Comparison of ENCODE assay signal across 18 cellular contexts in the genomic region with DNA sequence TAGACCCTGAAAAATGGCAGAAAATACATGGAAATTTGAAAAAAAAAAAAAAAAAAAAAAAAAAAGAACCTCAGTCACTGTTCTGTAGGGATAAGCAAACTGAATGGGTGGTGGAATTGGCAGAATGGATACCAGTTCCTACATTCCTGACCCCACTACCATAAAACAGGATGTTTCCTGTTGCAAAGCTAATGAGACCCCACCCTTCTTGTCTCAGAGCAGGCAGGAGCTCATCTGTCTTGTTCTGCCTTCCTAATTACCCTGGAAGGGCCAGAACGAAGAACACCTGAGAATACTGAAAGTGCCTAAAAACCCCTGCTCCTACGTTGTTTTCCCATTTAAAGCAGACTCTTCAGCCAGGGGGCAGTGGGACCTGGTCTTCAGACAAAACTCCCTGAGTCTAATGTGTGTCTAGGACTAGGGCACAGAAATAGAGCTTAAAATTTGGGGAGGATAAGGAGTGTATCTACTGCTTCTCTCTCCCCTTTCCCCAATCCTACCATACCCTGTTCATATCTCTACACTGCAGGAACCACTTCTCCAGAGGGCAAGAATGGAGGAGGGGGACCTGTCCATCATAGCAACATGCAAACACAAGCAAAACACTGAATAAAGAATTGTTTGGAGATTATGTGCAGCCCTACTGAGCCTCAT. TPM values are rescaled to one million over a fixed set of nuclear protein-coding genes. Genes with fewer than 3 reads are reported as not detected.
DNase-seq lines count a peak whose midpoint lies in the region; ATAC-seq and TF ChIP-seq lines count a peak whose summit lies in the region.
"Had no signal": no experiment of that assay in that cellular context is flagged by ENCODE, and none has a peak within 500 bp of the region (broad histone marks: within the 10 kb centered on the region; RNA-seq: fewer than 3 reads in every experiment).

No MANE protein-coding gene starts in this region.

- CTCF ChIA-PET in activated CD8-positive, alpha-beta T cell treated with anti-CD3 and anti-CD28 coated beads, Interleukin-2, amount 10 ng/mL, durations not matched to agents 7 days and 5 days (lab: Charles Lee), result interaction anchor here (1.5 to 6.4 kb wide), 3 partner anchors 9 to 55 kb away, joined by 3 to 77 read pairs (median 4); partner anchors contain the start of genes CDC42SE1 and MLLT11

- H3K4me3 Mint-ChIP-seq in activated CD8-positive, alpha-beta T cell treated with anti-CD3 and anti-CD28 coated beads, Interleukin-2, amount 10 ng/mL, durations not matched to agents 7 days and 5 days, result no peak overlapping the region
- H3K4me3 Mint-ChIP-seq in mesothelial cell of epicardium, result no peak overlapping the region
- H3K4me3 Mint-ChIP-seq: CD14-positive monocyte had no signal

- TF ChIP-seq POLR2A in GM18505 (IDR thresholded peaks at IDR 0.05; ENCODE audit: borderline replicate concordance, extremely low read depth, insufficient read depth, insufficient read length), result peak; percentile 13

- no peak for ATAC-seq in GM18505 (IDR thresholded peaks at IDR 0.05; ENCODE audit: unreplicated experiment)
- ATAC-seq in activated CD8-positive, alpha-beta T cell treated with anti-CD3 and anti-CD28 coated beads, Interleukin-2, amount 10 ng/mL, durations not matched to agents 7 days and 5 days, result no peak
- no peak for ATAC-seq in HG02981 (IDR thresholded peaks at IDR 0.05; ENCODE audit: unreplicated experiment)

- H3K27me3 Mint-ChIP-seq in activated CD8-positive, alpha-beta T cell treated with anti-CD3 and anti-CD28 coated beads, Interleukin-2, amount 10 ng/mL, durations not matched to agents 7 days and 5 days (ENCODE audit: low read depth), result no peaks in the 10 kb centered on the region
- no peaks in the 10 kb centered on the region for H3K27me3 Mint-ChIP-seq in mesothelial cell of epicardium (ENCODE audit: low read depth)

- DNase-seq in DMS53 (lab: John Stamatoyannopoulos, UW), result peak; percentile 15
- no peak for DNase-seq in DMS53 treated with DMSO at 0.1 percent for 48 hours (lab: John Stamatoyannopoulos, UW; ENCODE audit: unreplicated experiment)
- DNase-seq in activated CD8-positive, alpha-beta T cell treated with anti-CD3 and anti-CD28 coated beads, Interleukin-2, amount 10 ng/mL, durations not matched to agents 7 days and 5 days, result no peak
- DNase-seq in mesothelial cell of epicardium (ENCODE audit: low spot score in 2 of 2, unreplicated experiment in 2 of 2), result no peak
- no peak for DNase-seq in cerebellum (ENCODE audit: low spot score)
- no peak for DNase-seq in H4 (ENCODE audit: low spot score)
- DNase-seq: 8988T; activated CD4-positive, alpha-beta T cell treated with anti-CD3 and anti-CD28 coated beads for 48 hours; dermis blood vessel endothelial cell; NCI-H1436; NCI-H345; NK-92 treated with Interleukin-12 subunit alpha and Interleukin-12 subunit beta, amount 100 ng/mL, for 24 hours; SHP77; T1000; transverse colon had no signal

- peaks cover 62% of the 10 kb centered on the region for H3K4me1 Mint-ChIP-seq in activated CD8-positive, alpha-beta T cell treated with anti-CD3 and anti-CD28 coated beads, Interleukin-2, amount 10 ng/mL, durations not matched to agents 7 days and 5 days (ENCODE audit: low read depth)
- H3K4me1 Mint-ChIP-seq in mesothelial cell of epicardium, result peaks cover 29% of the 10 kb centered on the region

- peak overlapping the region; percentile 52 for H3K27ac Mint-ChIP-seq in activated CD8-positive, alpha-beta T cell treated with anti-CD3 and anti-CD28 coated beads, Interleukin-2, amount 10 ng/mL, durations not matched to agents 7 days and 5 days
- peak overlapping the region; percentile 64 for H3K27ac Mint-ChIP-seq in mesothelial cell of epicardium

- H3K36me3 Mint-ChIP-seq in activated CD8-positive, alpha-beta T cell treated with anti-CD3 and anti-CD28 coated beads, Interleukin-2, amount 10 ng/mL, durations not matched to agents 7 days and 5 days (ENCODE audit: low read depth), result peaks cover 68% of the 10 kb centered on the region
- peaks cover 17% of the 10 kb centered on the region for H3K36me3 Mint-ChIP-seq in mesothelial cell of epicardium

- no peaks in the 10 kb centered on the region for H3K9me3 Mint-ChIP-seq in activated CD8-positive, alpha-beta T cell treated with anti-CD3 and anti-CD28 coated beads, Interleukin-2, amount 10 ng/mL, durations not matched to agents 7 days and 5 days (ENCODE audit: insufficient read depth)
- H3K9me3 Mint-ChIP-seq in mesothelial cell of epicardium, result no peaks in the 10 kb centered on the region

- TF ChIP-seq CTCF in mesothelial cell of epicardium (IDR thresholded peaks at IDR 0.05; ENCODE audit: unreplicated experiment), result no peak

- POLR2A ChIA-PET in activated CD8-positive, alpha-beta T cell treated with anti-CD3 and anti-CD28 coated beads, Interleukin-2, amount 10 ng/mL, durations not matched to agents 7 days and 5 days (lab: Charles Lee), result interaction anchor here (0.6 to 1.1 kb wide), 3 partner anchors 20 to 81 kb away, joined by 3 read pairs; partner anchors contain the start of gene GABPB2

RNA-seq across cellular contexts. Expression of gene C1orf56, which starts 3.9 kb away (rescaled TPM):
- total RNA-seq in activated CD8-positive, alpha-beta T cell treated with anti-CD3 and anti-CD28 coated beads, Interleukin-2, amount 10 ng/mL, durations not matched to agents 7 days and 5 days, result 1 to 10 TPM; 1.3 TPM
- total RNA-seq in mesothelial cell of epicardium, result 4.2 to 4.6 TPM (median 4.2 TPM) in 3 replicates
- 2.9 TPM for total RNA-seq in cerebellum
- total RNA-seq in H4 (2014; rRNA removed; shearing (Covaris generic)), result 0.86 and 2.7 TPM in 2 replicates

RNA-seq across cellular contexts. Expression of gene CDC42SE1, which starts 7.9 kb away (rescaled TPM):
- total RNA-seq in activated CD8-positive, alpha-beta T cell treated with anti-CD3 and anti-CD28 coated beads, Interleukin-2, amount 10 ng/mL, durations not matched to agents 7 days and 5 days, result 100 to 1,000 TPM; 238 to 245 TPM
- 93.4 to 97.8 TPM (median 97.0 TPM) in 3 replicates for total RNA-seq in mesothelial cell of epicardium
- total RNA-seq in cerebellum, result 34.9 TPM
- total RNA-seq in H4 (2014; rRNA removed; shearing (Covaris generic)), result 46.8 and 49.5 TPM in 2 replicates

RNA-seq across cellular contexts. Expression of gene MLLT11, which starts 8.7 kb away (rescaled TPM):
- total RNA-seq in activated CD8-positive, alpha-beta T cell treated with anti-CD3 and anti-CD28 coated beads, Interleukin-2, amount 10 ng/mL, durations not matched to agents 7 days and 5 days, result 1 to 10 TPM; 5.7 to 6.0 TPM
- total RNA-seq in mesothelial cell of epicardium (16.3 to 18.9 TPM (median 16.9 TPM) in 3 replicates), cerebellum (53.8 TPM)
- 49.2 and 65.3 TPM in 2 replicates for total RNA-seq in H4 (2014; rRNA removed; shearing (Covaris generic))

RNA-seq across cellular contexts. Expression of gene BNIPL, which starts 15.1 kb away (rescaled TPM):
- 1 to 10 TPM; 1.1 to 1.8 TPM for total RNA-seq in activated CD8-positive, alpha-beta T cell treated with anti-CD3 and anti-CD28 coated beads, Interleukin-2, amount 10 ng/mL, durations not matched to agents 7 days and 5 days
- total RNA-seq in mesothelial cell of epicardium (4.2 to 5.7 TPM (median 4.6 TPM) in 3 replicates), cerebellum (0.54 TPM)
- total RNA-seq in H4 (2014; rRNA removed; shearing (Covaris generic)), result 0.10 TPM in 1 of 2 replicates, not detected in the other

RNA-seq across cellular contexts. Expression of gene GABPB2, which starts 19.1 kb away (rescaled TPM):
- 10 to 100 TPM; 32.7 to 34.4 TPM for total RNA-seq in activated CD8-positive, alpha-beta T cell treated with anti-CD3 and anti-CD28 coated beads, Interleukin-2, amount 10 ng/mL, durations not matched to agents 7 days and 5 days
- total RNA-seq in mesothelial cell of epicardium (10.5 to 11.9 TPM (median 11.6 TPM) in 3 replicates), cerebellum (8.3 TPM)
- total RNA-seq in H4 (2014; rRNA removed; shearing (Covaris generic)), result 2.6 and 8.3 TPM in 2 replicates
